Comparison of ENCODE assay signal across 25 cellular contexts in the genomic region with DNA sequence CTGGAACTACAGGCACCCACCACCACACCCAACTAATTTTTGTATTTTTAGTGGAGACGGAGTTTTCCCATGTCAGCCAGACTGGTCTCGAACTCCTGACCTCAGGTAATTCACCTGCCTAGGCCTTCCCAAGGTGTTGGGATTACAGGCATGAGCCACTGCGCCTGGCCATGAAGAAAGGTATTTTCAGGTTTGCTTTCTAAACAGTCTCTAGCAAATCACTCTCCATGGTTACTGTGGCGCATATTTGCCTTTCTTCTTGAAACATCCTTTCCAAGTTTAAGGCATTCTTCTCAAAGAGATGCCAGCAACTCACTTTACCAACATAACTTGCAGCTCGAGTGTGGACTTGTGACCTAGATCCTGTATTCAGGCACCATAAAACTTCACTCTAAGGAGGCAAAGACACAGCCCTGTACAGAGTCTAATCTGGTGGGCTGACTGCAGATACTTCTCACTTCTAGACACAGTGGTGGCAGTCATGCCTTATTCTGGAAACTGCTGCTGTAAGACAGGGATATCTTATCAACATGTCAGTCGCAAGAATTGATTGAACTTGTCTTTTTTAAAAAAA.
"Had no signal": no experiment of that assay in that cellular context is flagged by ENCODE, and none has a peak within 500 bp of the region (broad histone marks: within the 10 kb centered on the region; RNA-seq: fewer than 3 reads in every experiment).

No MANE protein-coding gene starts in this region.

- H3K4me3 ChIP-seq: neural progenitor cell, ovary, psoas muscle, right lobe of liver, sigmoid colon, stomach, thoracic aorta, thyroid gland, tibial nerve, upper lobe of left lung, uterus had no signal

- ATAC-seq: natural killer cell; psoas muscle; right cardiac atrium; right lobe of liver; stimulated activated effector memory CD8-positive, alpha-beta T cell treated with anti-CD3 and anti-CD28 coated beads, Interleukin-12 subunit alpha, Interleukin-12 subunit beta, amount 100 ng/mL, for 72 hours; stimulated activated naive B cell treated with anti-CD40 and anti-IgM and Interleukin-4, amounts not matched to agents 10 μg/mL and 1 μg/mL and 100 μg/mL, for 72 hours had no signal

- H3K27me3 ChIP-seq: neural progenitor cell, ovary, right lobe of liver, sigmoid colon, stomach, thyroid gland, tibial nerve, upper lobe of left lung, uterus had no signal

- H3K27ac ChIP-seq: neural progenitor cell, ovary, parathyroid adenoma, psoas muscle, right lobe of liver, sigmoid colon, stomach, thoracic aorta, thyroid gland, tibial nerve, upper lobe of left lung, uterus had no signal

- H3K9me3 ChIP-seq: ovary, psoas muscle, right lobe of liver, sigmoid colon, thoracic aorta, thyroid gland, tibial nerve, upper lobe of left lung, uterus had no signal

- H3K4me1 ChIP-seq: neural progenitor cell, parathyroid adenoma, psoas muscle, right lobe of liver, stomach, thyroid gland, tibial nerve, upper lobe of left lung, uterus had no signal

- DNase-seq: natural killer cell; occipital lobe; ovary; posterior cingulate gyrus; psoas muscle; right cardiac atrium; right lobe of liver; sigmoid colon; small intestine; stimulated activated CD4-positive, alpha-beta T cell treated with anti-CD3 and anti-CD28 coated beads, Interleukin-15, amount 100 ng/mL, for 24 hours; stimulated activated CD4-positive, alpha-beta T cell treated with anti-CD3 and anti-CD28 coated beads, Interleukin-2, amount 100 ng/mL, for 24 hours; stimulated activated CD4-positive, alpha-beta T cell treated with anti-CD3 and anti-CD28 coated beads, Interleukin-2, amount 100 ng/mL, for 48 hours; stimulated activated CD4-positive, alpha-beta T cell treated with anti-CD3 and anti-CD28 coated beads, Interleukin-4, amount 100 ng/mL, for 24 hours; stimulated activated naive B cell treated with anti-CD40 and anti-IgM and Interleukin-4, amounts not matched to agents 10 μg/mL and 1 μg/mL and 100 μg/mL, for 72 hours; stimulated activated naive CD4-positive, alpha-beta T cell treated with Interleukin-2 at 50 U/mL for 16 hours; stomach; thyroid gland; trophoblast cell; upper lobe of left lung; uterus had no signal

- H3K36me3 ChIP-seq: neural progenitor cell, ovary, right lobe of liver, sigmoid colon, stomach, thoracic aorta, thyroid gland, tibial nerve, upper lobe of left lung, uterus had no signal
